In genomic region chr14:32311294-32312009, GRCh38 we compare ENCODE assay signal across 30 cellular contexts. TPM values are rescaled to one million over a fixed set of nuclear protein-coding genes. Genes with fewer than 3 reads are reported as not detected.
DNase-seq lines count a peak whose midpoint lies in the region; ATAC-seq, FAIRE-seq and TF ChIP-seq lines count a peak whose summit lies in the region.
"Had no signal": no experiment of that assay in that cellular context is flagged by ENCODE, and none has a peak within 500 bp of the region (broad histone marks: within the 10 kb centered on the region; RNA-seq: fewer than 3 reads in every experiment).

No MANE protein-coding gene starts in this region.

- H3K4me2 ChIP-seq in GM23248 (ENCODE audit: unreplicated experiment) = no peak overlapping the region
- no peak overlapping the region for H3K4me2 ChIP-seq in HepG2 (ENCODE audit: low read depth, low read length)
- H3K4me2 ChIP-seq: BLaER1 treated with 17β-estradiol and CSF1 and Interleukin-3, amounts not matched to agents 10 nM and 100 nM; hepatocyte had no signal

- no peak overlapping the region for H3K4me3 Mint-ChIP-seq in endothelial cell (ENCODE audit: unreplicated experiment)
- H3K4me3 Mint-ChIP-seq: activated B cell treated with CpG ODN at 0.5 μM for 24 hours; activated CD4-positive, alpha-beta T cell treated with anti-CD3 and anti-CD28 coated beads, Interleukin-2, amount 10 ng/mL, durations not matched to agents 7 days and 5 days; T-helper 1 cell treated with Interleukin-12 subunit alpha and Interleukin-12 subunit beta and Interleukin-4 antibody, amounts not matched to agents 30 μg/mL and 1 μg/mL, for 36 hours had no signal

- DNase-seq in GM23248 (peak; percentile 3), RPMI7951 (ENCODE audit: low read depth) (peak; percentile 7), epithelial cell of esophagus (ENCODE audit: low read depth) (peak; percentile 18), HepG2 (ENCODE audit: low spot score) (peak; percentile 36), GF-D8 (lab: John Stamatoyannopoulos, UW) (no peak), NAMALWA (ENCODE audit: low spot score) (no peak), endothelial cell (ENCODE audit: low spot score) (no peak)
- DNase-seq: ACHN; activated B cell treated with CpG ODN at 0.5 μM for 24 hours; activated CD4-positive, alpha-beta T cell treated with anti-CD3 and anti-CD28 coated beads, Interleukin-2, amount 10 ng/mL, durations not matched to agents 7 days and 5 days; activated effector memory CD4-positive, alpha-beta T cell treated with Interleukin-2 at 50 U/mL for 16 hours; activated T-cell treated with anti-CD3 and anti-CD28 coated beads, Interleukin-2, amount 50 U/mL, for 1 hour; DMS153; effector CD8-positive, alpha-beta T cell; erythroblast; IMR-90; NCI-H1048; NCI-H1694; NCI-H82; right lobe of liver; stimulated activated CD4-positive, alpha-beta T cell treated with anti-CD3 and anti-CD28 coated beads, Interleukin-2, amount 100 ng/mL, for 48 hours had no signal

- intact Hi-C loops in HepG2 (cut with micrococcal nuclease; ENCODE audit: unreplicated experiment) = no loop called here

- WGBS in GM23248 (ENCODE audit: low coverage in 1 of 2, low lambda C conversion rate in 2 of 2, missing lambda C conversion rate in 2 of 2), 2 experiments = 51 to 57% methylated on average over 3 of the region's 3 CpGs
- 4% methylated on average over 3 of the region's 3 CpGs for WGBS in HepG2 (ENCODE audit: low lambda C conversion rate)

- H3K4me1 Mint-ChIP-seq in endothelial cell (ENCODE audit: unreplicated experiment) = peaks cover 10% of the 10 kb centered on the region
- H3K4me1 Mint-ChIP-seq: activated B cell treated with CpG ODN at 0.5 μM for 24 hours; activated CD4-positive, alpha-beta T cell treated with anti-CD3 and anti-CD28 coated beads, Interleukin-2, amount 10 ng/mL, durations not matched to agents 7 days and 5 days had no signal

- TF ChIP-seq CTCF in epithelial cell of esophagus (IDR thresholded peaks at IDR 0.05; ENCODE audit: insufficient read depth, low read depth, low read length, missing control alignments) (no peak), HepG2 (CRISPR knock-in tag; IDR thresholded peaks at IDR 0.05) (no peak), endothelial cell (IDR thresholded peaks at IDR 0.05; ENCODE audit: unreplicated experiment) (no peak)

- H3K27me3 ChIP-seq in GM23248 (replicated peaks; ENCODE audit: insufficient read depth) (no peaks in the 10 kb centered on the region), HepG2 (ENCODE audit: control insufficient read depth in 1 of 2, insufficient read depth in 2 of 2, low read length in 2 of 2) (no peaks in the 10 kb centered on the region)
- H3K27me3 ChIP-seq: BLaER1 treated with 17β-estradiol and CSF1 and Interleukin-3, amounts not matched to agents 10 nM and 100 nM; hepatocyte; right lobe of liver; tibial nerve had no signal

- H3K9me2 ChIP-seq in GM23248 (ENCODE audit: insufficient read depth) = no peaks in the 10 kb centered on the region

- H4K20me1 ChIP-seq in GM23248 (ENCODE audit: insufficient read depth) (no peaks in the 10 kb centered on the region), HepG2 (ENCODE audit: insufficient read depth, low read length) (no peaks in the 10 kb centered on the region)
- H4K20me1 ChIP-seq: BLaER1 treated with 17β-estradiol and CSF1 and Interleukin-3, amounts not matched to agents 10 nM and 100 nM had no signal

- no peak for FAIRE-seq in HepG2 (lab: Jason Lieb, UNC)
- FAIRE-seq: colon, frontal cortex, GM12891, RCC 7860 had no signal

- no peak overlapping the region for H3K27ac Mint-ChIP-seq in endothelial cell (ENCODE audit: unreplicated experiment)
- H3K27ac Mint-ChIP-seq: activated B cell treated with CpG ODN at 0.5 μM for 24 hours; activated CD4-positive, alpha-beta T cell treated with anti-CD3 and anti-CD28 coated beads, Interleukin-2, amount 10 ng/mL, durations not matched to agents 7 days and 5 days; activated naive CD4-positive, alpha-beta T cell treated with anti-CD3 and anti-CD28 coated beads, Interleukin-2, amount 50 U/mL, for 72 hours; T-helper 1 cell treated with Interleukin-12 subunit alpha and Interleukin-12 subunit beta and Interleukin-4 antibody, amounts not matched to agents 30 μg/mL and 1 μg/mL, for 36 hours had no signal

- H3K4me3 ChIP-seq in GM23248 (no peak overlapping the region), epithelial cell of esophagus (ENCODE audit: low read length) (no peak overlapping the region), HepG2 (replicated peaks in 1 of 3; ENCODE audit: insufficient read depth in 1 of 3, low read depth in 2 of 3, low read length in 3 of 3) (no peak overlapping the region)
- H3K4me3 ChIP-seq: BLaER1 treated with 17β-estradiol and CSF1 and Interleukin-3, amounts not matched to agents 10 nM and 100 nM; hepatocyte; right lobe of liver; tibial nerve had no signal

- no peak overlapping the region for H3K27ac ChIP-seq in GM23248
- H3K27ac ChIP-seq in HepG2 (ENCODE audit: extremely low read length, insufficient read depth, low read length) = no peak overlapping the region
- H3K27ac ChIP-seq: BLaER1 treated with 17β-estradiol and CSF1 and Interleukin-3, amounts not matched to agents 10 nM and 100 nM; hepatocyte; tibial nerve had no signal

- no peaks in the 10 kb centered on the region for H3F3A ChIP-seq in GM23248 (ENCODE audit: insufficient read depth)

- no peak for TF ChIP-seq POLR2A in HepG2 (IDR thresholded peaks at IDR 0.05; ENCODE audit: insufficient read depth in 1 of 2, low read depth in 2 of 2, low read length in 2 of 2)

- no peak overlapping the region for H3K9ac ChIP-seq in GM23248
- H3K9ac ChIP-seq in HepG2 (ENCODE audit: insufficient read depth, low read depth, low read length) = no peak overlapping the region
- H3K9ac ChIP-seq: BLaER1 treated with 17β-estradiol and CSF1 and Interleukin-3, amounts not matched to agents 10 nM and 100 nM had no signal

- no peak for TF ChIP-seq RAD21 in HepG2 (CRISPR knock-in tag; IDR thresholded peaks at IDR 0.05)

- no peak for ATAC-seq in HepG2
- ATAC-seq: activated naive CD4-positive, alpha-beta T cell treated with anti-CD3 and anti-CD28 coated beads, Interleukin-2, amount 50 U/mL, for 72 hours had no signal

- H3K36me3 ChIP-seq in GM23248 (ENCODE audit: low read depth) = no peaks in the 10 kb centered on the region
- no peaks in the 10 kb centered on the region for H3K36me3 ChIP-seq in HepG2 (replicated peaks in 1 of 2; ENCODE audit: control insufficient read depth in 1 of 2, insufficient read depth in 2 of 2, low read length in 2 of 2)
- H3K36me3 ChIP-seq: BLaER1 treated with 17β-estradiol and CSF1 and Interleukin-3, amounts not matched to agents 10 nM and 100 nM; right lobe of liver; tibial nerve had no signal

- CTCF ChIA-PET in HepG2 (lab: Yijun Ruan, JAX; ENCODE audit: low intra/inter-chr PET ratio, low total read pairs) = no interaction called here

- in situ Hi-C loops in GM23248 (cut with MboI) = no loop called here
- in situ Hi-C loops in HepG2 (cut with HindIII; ENCODE audit: extremely low pct_ligation_motif_present, low pct_unique_long_range_greater_than_20kb) = no loop called here

- H3K36me3 Mint-ChIP-seq in endothelial cell (ENCODE audit: low read depth, unreplicated experiment) = no peaks in the 10 kb centered on the region
- H3K36me3 Mint-ChIP-seq: activated naive CD4-positive, alpha-beta T cell treated with anti-CD3 and anti-CD28 coated beads, Interleukin-2, amount 50 U/mL, for 72 hours had no signal

- no peaks in the 10 kb centered on the region for H3K4me1 ChIP-seq in GM23248 (ENCODE audit: insufficient read depth)
- peaks cover 14% of the 10 kb centered on the region for H3K4me1 ChIP-seq in HepG2 (ENCODE audit: insufficient read depth, low read length)
- H3K4me1 ChIP-seq: BLaER1 treated with 17β-estradiol and CSF1 and Interleukin-3, amounts not matched to agents 10 nM and 100 nM; tibial nerve had no signal

- no TSS peak for BruUV-seq in HepG2 (replicated peaks; lab: Mats Ljungman, UMichigan)

- H3K9me3 ChIP-seq in GM23248 (ENCODE audit: low read depth) (no peaks in the 10 kb centered on the region), HepG2 (ENCODE audit: low read length) (no peaks in the 10 kb centered on the region)
- H3K9me3 ChIP-seq: BLaER1 treated with 17β-estradiol and CSF1 and Interleukin-3, amounts not matched to agents 10 nM and 100 nM; right lobe of liver; tibial nerve had no signal

- POLR2A ChIA-PET in HepG2 (lab: Yijun Ruan, JAX) = no interaction called here

- H2AFZ ChIP-seq in GM23248 = 0 out of 2 replicates have a peak overlapping the region, but pooled peaks have one; percentile 13
- H2AFZ ChIP-seq in HepG2 (ENCODE audit: low read length) = no peak overlapping the region
- H2AFZ ChIP-seq: hepatocyte had no signal

- H3K27me3 Mint-ChIP-seq in endothelial cell (ENCODE audit: unreplicated experiment) = no peaks in the 10 kb centered on the region
- H3K27me3 Mint-ChIP-seq: activated B cell treated with CpG ODN at 0.5 μM for 24 hours; activated CD4-positive, alpha-beta T cell treated with anti-CD3 and anti-CD28 coated beads, Interleukin-2, amount 10 ng/mL, durations not matched to agents 7 days and 5 days had no signal

- no peak for TF ChIP-seq EP300 in HepG2 (IDR thresholded peaks at IDR 0.05; ENCODE audit: low read depth in 2 of 2, low read length in 2 of 2)
- TF ChIP-seq EP300 in HepG2 (CRISPR knock-in tag; IDR thresholded peaks at IDR 0.05; ENCODE audit: borderline replicate concordance) = no peak

- H3K79me2 ChIP-seq in GM23248 (ENCODE audit: insufficient read depth) (no peaks in the 10 kb centered on the region), HepG2 (ENCODE audit: insufficient read depth, low read length) (no peaks in the 10 kb centered on the region)
- H3K79me2 ChIP-seq: hepatocyte had no signal

- H3K9me3 Mint-ChIP-seq in endothelial cell (ENCODE audit: unreplicated experiment) = no peaks in the 10 kb centered on the region
- H3K9me3 Mint-ChIP-seq: activated B cell treated with CpG ODN at 0.5 μM for 24 hours; activated CD4-positive, alpha-beta T cell treated with anti-CD3 and anti-CD28 coated beads, Interleukin-2, amount 10 ng/mL, durations not matched to agents 7 days and 5 days; activated naive CD4-positive, alpha-beta T cell treated with anti-CD3 and anti-CD28 coated beads, Interleukin-2, amount 50 U/mL, for 72 hours; T-helper 1 cell treated with Interleukin-12 subunit alpha and Interleukin-12 subunit beta and Interleukin-4 antibody, amounts not matched to agents 30 μg/mL and 1 μg/mL, for 36 hours had no signal

RNA-seq across cellular contexts. Expression of gene AKAP6, which starts 17.6 kb away (rescaled TPM):
- 14.3 and 19.1 TPM in 2 replicates for total RNA-seq in GM23248 (2014; rRNA removed; shearing (Covaris generic))
- 4.0 and 4.8 TPM in 2 replicates for polyA plus RNA-seq in GM23248 (2016; fragmentation: Nextera tagmentation; extraction: Ambion mirVana)
- 1.6 and 3.0 TPM in 2 replicates for total RNA-seq in RPMI7951 (2014; rRNA removed; shearing (Covaris generic))
- total RNA-seq in HepG2 (2016; rRNA removed; fragmentation: Illumina TruSeq; extraction: Trizol) = 0.84 and 1.4 TPM in 2 replicates
- total RNA-seq in HepG2 (2016; cell fraction: cytosol; rRNA removed; fragmentation: Illumina TruSeq; extraction: Trizol; ENCODE audit: low read depth) = 0.79 and 1.4 TPM in 2 replicates
- total RNA-seq in HepG2 (2016; cell fraction: insoluble cytoplasmic fraction; rRNA removed; fragmentation: Illumina TruSeq; extraction: Trizol) = 0.91 and 1.5 TPM in 2 replicates
- 0.62 and 0.86 TPM in 2 replicates for total RNA-seq in HepG2 (2016; cell fraction: membrane; rRNA removed; fragmentation: Illumina TruSeq; extraction: Trizol)
- 1.4 and 5.7 TPM in 2 replicates for total RNA-seq in HepG2 (2016; cell fraction: nucleus; rRNA removed; fragmentation: Illumina TruSeq; extraction: Trizol)
- 0.51 and 1.4 TPM in 2 replicates for polyA plus RNA-seq in HepG2 (2011; rRNA removed)
- 0.23 and 0.54 TPM in 2 replicates for polyA plus RNA-seq in HepG2 (2011; cell fraction: cytosol; rRNA removed)
- polyA plus RNA-seq in HepG2 (2011; cell fraction: nucleus; rRNA removed) = 1.2 and 1.6 TPM in 2 replicates
- polyA plus RNA-seq in HepG2 (2012) = 0.39 and 0.59 TPM in 2 replicates
- polyA plus RNA-seq in HepG2 (2016; cell fraction: cytosol; fragmentation: Illumina TruSeq; extraction: Trizol; ENCODE audit: low read depth) = 0.08 and 0.09 TPM in 2 replicates
- 0.33 and 0.58 TPM in 2 replicates for polyA plus RNA-seq in HepG2 (2016; cell fraction: insoluble cytoplasmic fraction; fragmentation: Illumina TruSeq; extraction: Trizol; ENCODE audit: low read depth)
- 0.02 and 0.40 TPM in 2 replicates for polyA plus RNA-seq in HepG2 (2016; cell fraction: membrane; fragmentation: Illumina TruSeq; extraction: Trizol; ENCODE audit: low read depth)
- polyA plus RNA-seq in HepG2 (2016; cell fraction: nucleus; fragmentation: Illumina TruSeq; extraction: Trizol; ENCODE audit: insufficient read depth, low read depth) = 0.48 and 0.79 TPM in 2 replicates
- 4.0 and 4.2 TPM in 2 replicates for polyA minus RNA-seq in HepG2 (2011; rRNA and poly(A)+ RNA removed; ENCODE audit: low replicate concordance)
- 2.2 and 2.4 TPM in 2 replicates for polyA minus RNA-seq in HepG2 (2011; cell fraction: cytosol; rRNA and poly(A)+ RNA removed)
- polyA minus RNA-seq in HepG2 (2011; cell fraction: nucleus; rRNA and poly(A)+ RNA removed) = 9.5 and 13.1 TPM in 2 replicates
- total RNA-seq in endothelial cell (ENCODE audit: unreplicated experiment) = 4.4 TPM

Comparison
In these comparisons a context has a peak if more than half of its experiments do, and no peak if none do; other contexts are left out.
1. DNase-seq: peak in GM23248 (single experiment), RPMI7951 (single experiment), epithelial cell of esophagus (single experiment) and HepG2 (single experiment); none in GF-D8 (single experiment), NAMALWA (single experiment) and endothelial cell (single experiment).